1 cellular context compared by ENCODE assay signal in genomic region chr17:77319211-77320031, GRCh38.
TF ChIP-seq lines count a peak whose summit lies in the region.

No MANE protein-coding gene starts in this region.

TF ChIP-seq in K562, 482 proteins besides CTCF, POLR2A, EP300 and RAD21 (continued from another document and continues in another):
- TF ChIP-seq MYBL2 (IDR thresholded peaks at IDR 0.05; ENCODE audit: low read depth) (no peak), MYBL2 (CRISPR knock-in tag; IDR thresholded peaks at IDR 0.05; ENCODE audit: borderline replicate concordance) (no peak), ZNF830 (CRISPR knock-in tag; IDR thresholded peaks at IDR 0.05) (no peak), ZNF354B (CRISPR knock-in tag; IDR thresholded peaks at IDR 0.05) (no peak), ZNF444 (CRISPR knock-in tag; IDR thresholded peaks at IDR 0.05) (no peak), RFX1 (IDR thresholded peaks at IDR 0.05) (no peak), NCOA1 (IDR thresholded peaks at IDR 0.05; ENCODE audit: low read depth) (peak; percentile 40; the same call in 1 of the 2 replicates), RBM15 (IDR thresholded peaks at IDR 0.05; ENCODE audit: insufficient read depth, low read length) (no peak), MAFF (IDR thresholded peaks at IDR 0.05; ENCODE audit: low read length) (no peak), REST (CRISPR knock-in tag; IDR thresholded peaks at IDR 0.05; ENCODE audit: low read depth) (no peak), THRB (CRISPR knock-in tag; conservative IDR thresholded peaks at IDR 0.05) (no peak), KLF1 (tag; IDR thresholded peaks at IDR 0.05) (no peak), MTA3 (IDR thresholded peaks at IDR 0.05; ENCODE audit: borderline replicate concordance) (peak; percentile 81), BCOR (IDR thresholded peaks at IDR 0.05) (0 out of 2 replicates have a peak, but pooled peaks have one; percentile 41), ESRRA (IDR thresholded peaks at IDR 0.05; ENCODE audit: borderline replicate concordance, low read depth) (peak; percentile 52), E2F3 (CRISPR knock-in tag; IDR thresholded peaks at IDR 0.05) (no peak), SRSF9 (IDR thresholded peaks at IDR 0.05; ENCODE audit: borderline replicate concordance, low read depth, low read length) (no peak), EGR1 (conservative IDR thresholded peaks at IDR 0.05) (no peak), SMAD2 (IDR thresholded peaks at IDR 0.05; ENCODE audit: low read depth, low read length) (no peak), HES1 (IDR thresholded peaks at IDR 0.05; ENCODE audit: low read depth) (no peak), RHOXF2B (CRISPR knock-in tag; conservative IDR thresholded peaks at IDR 0.05) (0 out of 2 replicates have a peak, but pooled peaks have one; percentile 70), ELK1 (CRISPR knock-in tag; IDR thresholded peaks at IDR 0.05) (no peak), ZNF318 (IDR thresholded peaks at IDR 0.05; ENCODE audit: borderline replicate concordance in 1 of 2, low read depth in 1 of 2) (no peak; a peak in 1 of 4 replicates), ZBTB40 (IDR thresholded peaks at IDR 0.05) (peak; percentile 75), ZBTB40 (CRISPR knock-in tag; IDR thresholded peaks at IDR 0.05) (no peak), FOXM1 (IDR thresholded peaks at IDR 0.05; ENCODE audit: low read depth) (no peak), FOXM1 (CRISPR knock-in tag; IDR thresholded peaks at IDR 0.05; ENCODE audit: low read depth) (0 out of 2 replicates have a peak, but pooled peaks have one; percentile 61), TRIM24 (IDR thresholded peaks at IDR 0.05) (no peak), IRF1 (CRISPR knock-in tag; IDR thresholded peaks at IDR 0.05; ENCODE audit: borderline replicate concordance) (no peak)
